12 cellular contexts compared by ENCODE assay signal in the genomic region with DNA sequence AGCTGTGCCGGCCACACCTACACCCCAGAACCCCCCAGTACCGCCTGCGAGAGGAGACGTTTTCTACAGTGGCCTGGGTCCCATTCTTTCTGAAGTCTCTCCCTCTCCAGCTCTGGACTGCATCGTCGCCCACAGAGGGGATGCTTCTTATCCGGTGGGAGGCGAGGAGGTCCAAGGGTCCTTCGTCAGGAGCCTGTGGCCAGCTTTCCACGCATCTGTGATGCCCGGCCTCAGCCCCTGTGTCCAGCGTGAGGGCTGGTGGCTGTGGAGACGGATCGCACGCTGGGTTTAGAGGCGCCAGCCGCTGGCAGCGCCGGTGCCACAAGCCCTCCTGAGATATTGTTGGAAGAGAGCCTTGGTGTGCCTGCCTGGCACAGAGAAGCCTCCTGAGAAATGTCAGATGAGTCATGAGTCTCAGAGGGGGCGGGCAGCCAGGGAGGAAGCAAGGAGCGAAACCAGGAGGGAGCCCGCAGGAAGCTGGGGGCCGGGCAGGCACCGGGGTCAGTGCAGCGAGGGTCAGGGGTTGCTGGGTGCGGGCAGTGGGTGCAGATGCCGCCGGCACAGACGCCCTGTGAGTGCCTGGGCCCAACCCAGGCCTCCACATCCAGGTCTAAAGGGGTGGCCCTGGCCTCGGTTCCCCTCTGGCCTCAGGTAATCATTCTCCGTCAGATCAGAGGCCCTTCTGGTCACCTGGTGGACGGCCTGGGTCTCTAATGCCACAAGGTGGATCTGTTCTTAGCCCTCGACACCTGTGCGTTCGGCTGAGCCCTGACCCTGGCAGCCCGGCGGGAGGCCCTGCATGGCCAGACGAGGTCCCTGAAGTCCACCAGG.
DNase-seq lines count a peak whose midpoint lies in the region; ATAC-seq and TF ChIP-seq lines count a peak whose summit lies in the region.
"Had no signal": no experiment of that assay in that cellular context is flagged by ENCODE, and none has a peak within 500 bp of the region (broad histone marks: within the 10 kb centered on the region; RNA-seq: fewer than 3 reads in every experiment).

No MANE protein-coding gene starts in this region.

- H3K4me3 ChIP-seq in left ventricle myocardium inferior (no peak overlapping the region), SK-N-SH (ENCODE audit: low read depth in 2 of 2, low read length in 1 of 2) (no peak overlapping the region), vagina (no peak overlapping the region)
- H3K4me3 ChIP-seq in naive thymus-derived CD4-positive, alpha-beta T cell (ENCODE audit: low read length), result no peak overlapping the region
- H3K4me3 ChIP-seq: upper lobe of left lung had no signal

- peak; percentile 43 to 54 for ATAC-seq in left cardiac atrium
- no peak for ATAC-seq in naive thymus-derived CD4-positive, alpha-beta T cell
- ATAC-seq: natural killer cell had no signal

- H3K36me3 ChIP-seq in left ventricle myocardium inferior (no peaks in the 10 kb centered on the region), SK-N-SH (replicated peaks in 1 of 2; ENCODE audit: control insufficient read depth in 1 of 2, insufficient read depth in 2 of 2, low read length in 1 of 2) (no peaks in the 10 kb centered on the region), vagina (no peaks in the 10 kb centered on the region)
- no peaks in the 10 kb centered on the region for H3K36me3 ChIP-seq in naive thymus-derived CD4-positive, alpha-beta T cell (ENCODE audit: control insufficient read depth in 2 of 3, insufficient read depth in 3 of 3, low read length in 3 of 3)
- H3K36me3 ChIP-seq: upper lobe of left lung had no signal

- 0 out of 2 replicates have a peak overlapping the region, but pooled peaks have one; percentile 16 for H3K4me2 ChIP-seq in SK-N-SH

- CTCF ChIA-PET in SK-N-SH (lab: Yijun Ruan, JAX), result interaction anchor here (1.9 kb wide), 1 partner anchor 14 kb away, joined by 6 read pairs; no protein-coding TSS in a partner anchor
- CTCF ChIA-PET in naive thymus-derived CD4-positive, alpha-beta T cell (lab: Charles Lee), result no interaction called here

- TF ChIP-seq EP300 in SK-N-SH (IDR thresholded peaks at IDR 0.05; ENCODE audit: borderline replicate concordance in 1 of 2, low read depth in 1 of 2, low read length in 1 of 2), result no peak

- TF ChIP-seq POLR2A in vagina (IDR thresholded peaks at IDR 0.05), result no peak

- H2AFZ ChIP-seq in SK-N-SH (ENCODE audit: low read depth), result no peak overlapping the region

- in situ Hi-C loops in KBM-7 (cut with MboI; ENCODE audit: low pct_unique_long_range_greater_than_20kb, low sequenced_read_pairs), result no loop called here

- H3K4me1 ChIP-seq in left ventricle myocardium inferior (no peaks in the 10 kb centered on the region), SK-N-SH (ENCODE audit: control insufficient read depth in 1 of 2, insufficient read depth in 2 of 2, low read depth in 1 of 2, low read length in 1 of 2) (peaks cover 4 to 5% of the 10 kb centered on the region in 2 experiments; a peak in 2 of 4 replicates), vagina (no peaks in the 10 kb centered on the region)
- no peaks in the 10 kb centered on the region for H3K4me1 ChIP-seq in naive thymus-derived CD4-positive, alpha-beta T cell (ENCODE audit: control insufficient read depth in 2 of 2, insufficient read depth in 2 of 2, low read length in 2 of 2)
- H3K4me1 ChIP-seq: upper lobe of left lung had no signal

- H3K27me3 Mint-ChIP-seq in naive thymus-derived CD4-positive, alpha-beta T cell, result peaks cover 0 to 13% (median 0%) of the 10 kb centered on the region in 5 donors

- H3K27ac Mint-ChIP-seq in naive thymus-derived CD4-positive, alpha-beta T cell, result no peak overlapping the region
- H3K27ac Mint-ChIP-seq: B cell, natural killer cell had no signal

- POLR2A ChIA-PET in SK-N-SH (lab: Yijun Ruan, JAX), result no interaction called here
- POLR2A ChIA-PET in naive thymus-derived CD4-positive, alpha-beta T cell (lab: Charles Lee), result no interaction called here

- H3F3A ChIP-seq in SK-N-SH (replicated peaks; ENCODE audit: insufficient read depth), result no peaks in the 10 kb centered on the region

- no peak for DNase-seq in left cardiac atrium
- no peak for DNase-seq in left ventricle myocardium inferior
- no peak for DNase-seq in SK-N-SH
- DNase-seq in kidney glomerular epithelial cell (lab: John Stamatoyannopoulos, UW), result peak; percentile 56
- peak; percentile 76 to 85 for DNase-seq in vagina (ENCODE audit: extremely low spot score in 2 of 2)
- DNase-seq in KBM-7, result no peak
- DNase-seq in naive thymus-derived CD4-positive, alpha-beta T cell, result no peak
- no peak for DNase-seq in cerebellar nuclear complex (lab: John Stamatoyannopoulos, UW)
- DNase-seq: activated T-cell treated with anti-CD3 and anti-CD28 coated beads, Interleukin-2, amount 50 U/mL, for 1 hour; natural killer cell had no signal

- TF ChIP-seq CTCF in left ventricle myocardium inferior (IDR thresholded peaks at IDR 0.05; ENCODE audit: borderline replicate concordance), result no peak
- TF ChIP-seq CTCF in SK-N-SH (IDR thresholded peaks at IDR 0.05), result no peak
- TF ChIP-seq CTCF in vagina (IDR thresholded peaks at IDR 0.05), result no peak

- H3K27ac ChIP-seq in left ventricle myocardium inferior (replicated peaks) (no peak overlapping the region), SK-N-SH (ENCODE audit: low read depth in 2 of 2, low read length in 1 of 2) (no peak overlapping the region), vagina (no peak overlapping the region)
- H3K27ac ChIP-seq in naive thymus-derived CD4-positive, alpha-beta T cell (ENCODE audit: low read depth, low read length), result no peak overlapping the region
- H3K27ac ChIP-seq: upper lobe of left lung had no signal

- no peaks in the 10 kb centered on the region for H4K20me1 ChIP-seq in SK-N-SH (ENCODE audit: insufficient read depth)

- no peak for TF ChIP-seq RAD21 in SK-N-SH (IDR thresholded peaks at IDR 0.05; ENCODE audit: low read length)

- peaks cover 7% of the 10 kb centered on the region for H3K9me3 ChIP-seq in left ventricle myocardium inferior (replicated peaks)
- no peaks in the 10 kb centered on the region for H3K9me3 ChIP-seq in SK-N-SH
- no peaks in the 10 kb centered on the region for H3K9me3 ChIP-seq in vagina
- H3K9me3 ChIP-seq in naive thymus-derived CD4-positive, alpha-beta T cell (ENCODE audit: control insufficient read depth in 2 of 3, low read length in 3 of 3), result no peaks in the 10 kb centered on the region
- H3K9me3 ChIP-seq: upper lobe of left lung had no signal

- no peaks in the 10 kb centered on the region for H3K9me2 ChIP-seq in SK-N-SH

- WGBS in SK-N-SH (ENCODE audit: low lambda C conversion rate), result 77% methylated on average over 27 of the region's 38 CpGs

- H3K27me3 ChIP-seq in left ventricle myocardium inferior (ENCODE audit: low read depth) (no peaks in the 10 kb centered on the region), SK-N-SH (ENCODE audit: insufficient read depth) (no peaks in the 10 kb centered on the region), vagina (no peaks in the 10 kb centered on the region)
- no peaks in the 10 kb centered on the region for H3K27me3 ChIP-seq in naive thymus-derived CD4-positive, alpha-beta T cell (ENCODE audit: control insufficient read depth in 2 of 2, insufficient read depth in 2 of 2, low read length in 2 of 2)
- H3K27me3 ChIP-seq: upper lobe of left lung had no signal

- H3K4me1 Mint-ChIP-seq in naive thymus-derived CD4-positive, alpha-beta T cell, result peaks cover 0 to 2% (median 0%) of the 10 kb centered on the region in 7 donors
- H3K4me1 Mint-ChIP-seq: B cell had no signal

- no peaks in the 10 kb centered on the region for H3K79me2 ChIP-seq in SK-N-SH (ENCODE audit: insufficient read depth)

- H3K4me3 Mint-ChIP-seq in naive thymus-derived CD4-positive, alpha-beta T cell, result no peak overlapping the region
- H3K4me3 Mint-ChIP-seq: B cell, natural killer cell had no signal

- intact Hi-C loops in left cardiac atrium (cut with DNase I) (no loop called here), left ventricle myocardium inferior (cut with micrococcal nuclease) (no loop called here), vagina (cut with DNase I) (no loop called here)
- intact Hi-C loops in naive thymus-derived CD4-positive, alpha-beta T cell (cut with micrococcal nuclease), result no loop called here

- peaks cover 0 to 7% (median 0%) of the 10 kb centered on the region in 11 donors for H3K9me3 Mint-ChIP-seq in naive thymus-derived CD4-positive, alpha-beta T cell
- H3K9me3 Mint-ChIP-seq: natural killer cell had no signal

- H3K9ac ChIP-seq in SK-N-SH, result no peak overlapping the region

- no peaks in the 10 kb centered on the region for H3K36me3 Mint-ChIP-seq in naive thymus-derived CD4-positive, alpha-beta T cell
- H3K36me3 Mint-ChIP-seq: natural killer cell had no signal

TF ChIP-seq in SK-N-SH, 30 proteins besides CTCF, POLR2A, EP300 and RAD21 (continues in another document):
- TF ChIP-seq TEAD4 (IDR thresholded peaks at IDR 0.05; ENCODE audit: borderline replicate concordance, insufficient read depth) (0 out of 2 replicates have a peak, but pooled peaks have one; percentile 26), GABPA (IDR thresholded peaks at IDR 0.05; ENCODE audit: low read depth) (no peak), TCF12 (IDR thresholded peaks at IDR 0.05) (0 out of 2 replicates have a peak, but pooled peaks have one; percentile 28), FOXJ3 (CRISPR knock-in tag; IDR thresholded peaks at IDR 0.05) (no peak), JUND (IDR thresholded peaks at IDR 0.05) (peak; percentile 53; the same call in 1 of the 2 replicates), NFIC (IDR thresholded peaks at IDR 0.05; ENCODE audit: borderline replicate concordance) (peak; percentile 34; the same call in 1 of the 2 replicates), RXRA (IDR thresholded peaks at IDR 0.05; ENCODE audit: borderline replicate concordance, low read depth) (no peak)
- TF ChIP-seq, protein P1, sequence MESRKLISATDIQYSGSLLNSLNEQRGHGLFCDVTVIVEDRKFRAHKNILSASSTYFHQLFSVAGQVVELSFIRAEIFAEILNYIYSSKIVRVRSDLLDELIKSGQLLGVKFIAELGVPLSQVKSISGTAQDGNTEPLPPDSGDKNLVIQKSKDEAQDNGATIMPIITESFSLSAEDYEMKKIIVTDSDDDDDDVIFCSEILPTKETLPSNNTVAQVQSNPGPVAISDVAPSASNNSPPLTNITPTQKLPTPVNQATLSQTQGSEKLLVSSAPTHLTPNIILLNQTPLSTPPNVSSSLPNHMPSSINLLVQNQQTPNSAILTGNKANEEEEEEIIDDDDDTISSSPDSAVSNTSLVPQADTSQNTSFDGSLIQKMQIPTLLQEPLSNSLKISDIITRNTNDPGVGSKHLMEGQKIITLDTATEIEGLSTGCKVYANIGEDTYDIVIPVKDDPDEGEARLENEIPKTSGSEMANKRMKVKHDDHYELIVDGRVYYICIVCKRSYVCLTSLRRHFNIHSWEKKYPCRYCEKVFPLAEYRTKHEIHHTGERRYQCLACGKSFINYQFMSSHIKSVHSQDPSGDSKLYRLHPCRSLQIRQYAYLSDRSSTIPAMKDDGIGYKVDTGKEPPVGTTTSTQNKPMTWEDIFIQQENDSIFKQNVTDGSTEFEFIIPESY (IDR thresholded peaks at IDR 0.05; ENCODE audit: borderline replicate concordance, low read depth), result no peak

Comparison
In these comparisons a context has a peak if more than half of its experiments do, and no peak if none do; other contexts are left out.
1. DNase-seq: peak in kidney glomerular epithelial cell (single experiment) and vagina (2 of 2); none in left cardiac atrium (single experiment), left ventricle myocardium inferior (single experiment), SK-N-SH (single experiment), KBM-7 (single experiment), naive thymus-derived CD4-positive, alpha-beta T cell (0 of 9) and cerebellar nuclear complex (0 of 2).